In genomic region chr14:62206456-62206855, GRCh38 we compare ENCODE assay signal across 15 cellular contexts.
"Had no signal": no experiment of that assay in that cellular context is flagged by ENCODE, and none has a peak within 500 bp of the region (broad histone marks: within the 10 kb centered on the region; RNA-seq: fewer than 3 reads in every experiment).

No MANE protein-coding gene starts in this region.

- H3K27me3 Mint-ChIP-seq: activated CD4-positive, alpha-beta memory T cell treated with anti-CD3 and anti-CD28 coated beads for 36 hours; activated CD8-positive, alpha-beta memory T cell treated with anti-CD3 and anti-CD28 coated beads, Interleukin-2, amount 10 ng/mL, durations not matched to agents 7 days and 5 days; dendritic cell treated with granulocyte-macrophage colony-stimulating factor and Interleukin-4, amounts not matched to agents 40 ng/mL and 50 ng/mL, for 4 days had no signal

- H3K27ac Mint-ChIP-seq: activated CD4-positive, alpha-beta memory T cell treated with anti-CD3 and anti-CD28 coated beads for 36 hours; activated CD8-positive, alpha-beta memory T cell treated with anti-CD3 and anti-CD28 coated beads, Interleukin-2, amount 10 ng/mL, durations not matched to agents 7 days and 5 days; activated T-helper 2 cell treated with anti-CD3 and anti-CD28 coated beads, Interferon-gamma antibody, Interleukin-2, Interleukin-4, amounts not matched to agents 10 μg/mL and 5 μg/mL and 100 μg/mL, durations not matched to agents 14 hours and 24 hours and 36 hours; dendritic cell treated with granulocyte-macrophage colony-stimulating factor and Interleukin-4, amounts not matched to agents 40 ng/mL and 50 ng/mL, for 4 days; effector memory CD8-positive, alpha-beta T cell; natural killer cell treated with Interleukin-12 subunit alpha and Interleukin-12 subunit beta and Interleukin-15 and Interleukin-18, amount 100 ng/mL, for 72 hours; stimulated activated effector memory CD8-positive, alpha-beta T cell treated with anti-CD3 and anti-CD28 coated beads, Interleukin-12 subunit alpha, Interleukin-12 subunit beta, amount 100 ng/mL, for 72 hours had no signal

- H3K9me3 Mint-ChIP-seq: activated T-helper 2 cell treated with anti-CD3 and anti-CD28 coated beads, Interferon-gamma antibody, Interleukin-2, Interleukin-4, amounts not matched to agents 10 μg/mL and 5 μg/mL and 100 μg/mL, durations not matched to agents 14 hours and 24 hours and 36 hours had no signal

- H3K4me1 Mint-ChIP-seq: activated CD8-positive, alpha-beta memory T cell treated with anti-CD3 and anti-CD28 coated beads, Interleukin-2, amount 10 ng/mL, durations not matched to agents 7 days and 5 days; stimulated activated effector memory CD8-positive, alpha-beta T cell treated with anti-CD3 and anti-CD28 coated beads, Interleukin-12 subunit alpha, Interleukin-12 subunit beta, amount 100 ng/mL, for 72 hours had no signal

- DNase-seq: activated CD4-positive, alpha-beta memory T cell treated with anti-CD3 and anti-CD28 coated beads for 36 hours; activated CD8-positive, alpha-beta memory T cell treated with anti-CD3 and anti-CD28 coated beads, Interleukin-2, amount 10 ng/mL, durations not matched to agents 7 days and 5 days; activated naive CD4-positive, alpha-beta T cell treated with anti-CD3 and anti-CD28 coated beads, Interleukin-2, amount 50 U/mL, for 16 hours; activated T-cell treated with anti-CD3 and anti-CD28 coated beads, Interleukin-2, amount 50 U/mL, for 1 hour; amniotic stem cell; brain microvascular endothelial cell; cerebellar nuclear complex; effector memory CD8-positive, alpha-beta T cell; head of caudate nucleus; posterior cingulate gyrus; thyroid gland had no signal

- H3K4me3 ChIP-seq: thyroid gland had no signal

- ATAC-seq: activated CD8-positive, alpha-beta memory T cell treated with anti-CD3 and anti-CD28 coated beads, Interleukin-2, amount 10 ng/mL, durations not matched to agents 7 days and 5 days; effector memory CD8-positive, alpha-beta T cell; natural killer cell treated with Interleukin-12 subunit alpha and Interleukin-12 subunit beta and Interleukin-15 and Interleukin-18, amount 100 ng/mL, for 72 hours had no signal

- H3K36me3 Mint-ChIP-seq: activated CD4-positive, alpha-beta memory T cell treated with anti-CD3 and anti-CD28 coated beads for 36 hours; activated CD8-positive, alpha-beta memory T cell treated with anti-CD3 and anti-CD28 coated beads, Interleukin-2, amount 10 ng/mL, durations not matched to agents 7 days and 5 days; stimulated activated effector memory CD8-positive, alpha-beta T cell treated with anti-CD3 and anti-CD28 coated beads, Interleukin-12 subunit alpha, Interleukin-12 subunit beta, amount 100 ng/mL, for 72 hours had no signal

- H3K4me3 Mint-ChIP-seq: activated CD4-positive, alpha-beta memory T cell treated with anti-CD3 and anti-CD28 coated beads for 36 hours; activated CD8-positive, alpha-beta memory T cell treated with anti-CD3 and anti-CD28 coated beads, Interleukin-2, amount 10 ng/mL, durations not matched to agents 7 days and 5 days; dendritic cell treated with granulocyte-macrophage colony-stimulating factor and Interleukin-4, amounts not matched to agents 40 ng/mL and 50 ng/mL, for 4 days; effector memory CD8-positive, alpha-beta T cell; natural killer cell treated with Interleukin-12 subunit alpha and Interleukin-12 subunit beta and Interleukin-15 and Interleukin-18, amount 100 ng/mL, for 72 hours; stimulated activated effector memory CD8-positive, alpha-beta T cell treated with anti-CD3 and anti-CD28 coated beads, Interleukin-12 subunit alpha, Interleukin-12 subunit beta, amount 100 ng/mL, for 72 hours had no signal
